ENCODE assay signal across 9 cellular contexts in genomic region chr16:2930236-2930635, GRCh38. TPM values are rescaled to one million over a fixed set of nuclear protein-coding genes. Genes with fewer than 3 reads are reported as not detected.
"Had no signal": no experiment of that assay in that cellular context is flagged by ENCODE, and none has a peak within 500 bp of the region (broad histone marks: within the 10 kb centered on the region; RNA-seq: fewer than 3 reads in every experiment).

No MANE protein-coding gene starts in this region.

- H3K27me3 Mint-ChIP-seq: IgD-negative memory B cell had no signal

- DNase-seq: GOT3, HFFc6, KBM-7 had no signal

- H3K4me2 ChIP-seq: KMS-11 had no signal

- H3K4me3 ChIP-seq: HAP-1 had no signal

- H3K9ac ChIP-seq: KMS-11 had no signal

- H3K4me3 Mint-ChIP-seq: HFFc6, IgD-negative memory B cell had no signal

- H3K9me3 ChIP-seq: HAP-1 had no signal

- H3K9me3 Mint-ChIP-seq: HFFc6, IgD-negative memory B cell had no signal

- H3K27ac ChIP-seq: HL-60, KMS-11 had no signal

- H3K27ac Mint-ChIP-seq: HFFc6, IgD-negative memory B cell had no signal

- ATAC-seq: HCT116, HepG2 had no signal

RNA-seq across cellular contexts. Expression of gene KREMEN2, which starts 33.8 kb away (rescaled TPM):
- total RNA-seq: HFFc6 had no signal
